Comparison of ENCODE assay signal across 12 cellular contexts in the genomic region with DNA sequence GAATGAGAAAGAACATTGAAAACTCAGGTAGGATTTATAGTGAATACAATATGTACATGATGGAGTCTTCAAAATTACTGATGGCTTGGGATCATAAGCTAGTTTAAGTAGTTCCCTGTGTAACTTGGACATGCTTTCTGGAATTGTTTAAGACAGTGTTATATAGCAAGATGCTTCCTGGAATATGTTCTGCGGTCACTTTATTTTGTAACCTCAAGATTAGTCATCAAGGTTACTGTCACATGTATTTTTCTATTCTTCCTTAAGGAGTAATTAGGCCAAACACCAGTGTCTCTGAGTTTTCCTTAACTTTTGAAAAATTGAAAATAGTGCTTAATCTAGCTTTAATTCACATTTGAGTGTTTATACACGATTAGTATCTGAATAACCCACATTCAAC.
A peak's percentile ranks its signal among the peaks of the same experiment; 100 is the strongest.
DNase-seq lines count a peak whose midpoint lies in the region; ATAC-seq, FAIRE-seq and TF ChIP-seq lines count a peak whose summit lies in the region.
"Had no signal": no experiment of that assay in that cellular context is flagged by ENCODE, and none has a peak within 500 bp of the region (broad histone marks: within the 10 kb centered on the region; RNA-seq: fewer than 3 reads in every experiment).

No MANE protein-coding gene starts in this region.

- H3K79me2 ChIP-seq in HepG2 (ENCODE audit: insufficient read depth, low read length) = no peaks in the 10 kb centered on the region

- POLR2A ChIA-PET in HepG2 (lab: Yijun Ruan, JAX) = no interaction called here

- peaks cover 54% of the 10 kb centered on the region for H3K9me3 ChIP-seq in HepG2 (ENCODE audit: low read length)
- no peaks in the 10 kb centered on the region for H3K9me3 ChIP-seq in ovary
- H3K9me3 ChIP-seq: BLaER1 had no signal

- FAIRE-seq in urothelium cell line (lab: Jason Lieb, UNC) = no peak
- no peak for FAIRE-seq in HepG2 (lab: Jason Lieb, UNC)
- FAIRE-seq: G401.6, GM12891 had no signal

- TF ChIP-seq POLR2A in HepG2 (IDR thresholded peaks at IDR 0.05; ENCODE audit: insufficient read depth in 1 of 2, low read depth in 2 of 2, low read length in 2 of 2) (no peak), ovary (IDR thresholded peaks at IDR 0.05) (no peak)

- no TSS peak for BruUV-seq in HepG2 (replicated peaks; lab: Mats Ljungman, UMichigan)

- H3K4me1 ChIP-seq in HepG2 (ENCODE audit: insufficient read depth, low read length) = no peaks in the 10 kb centered on the region
- no peaks in the 10 kb centered on the region for H3K4me1 ChIP-seq in ovary (ENCODE audit: insufficient read depth)
- H3K4me1 ChIP-seq: BLaER1 had no signal

- in situ Hi-C loops in HepG2 (cut with HindIII; ENCODE audit: extremely low pct_ligation_motif_present, low pct_unique_long_range_greater_than_20kb) = no loop called here

- no peak overlapping the region for H3K27ac ChIP-seq in HepG2 (ENCODE audit: extremely low read length, insufficient read depth, low read length)
- H3K27ac ChIP-seq in ovary = no peak overlapping the region
- H3K27ac ChIP-seq: BLaER1 had no signal

- TF ChIP-seq CTCF in HepG2 (CRISPR knock-in tag; IDR thresholded peaks at IDR 0.05) = no peak
- TF ChIP-seq CTCF in ovary (IDR thresholded peaks at IDR 0.05) = no peak

- no peak overlapping the region for H2AFZ ChIP-seq in HepG2 (ENCODE audit: low read length)
- H2AFZ ChIP-seq: GM23338 had no signal

- CTCF ChIA-PET in HepG2 (lab: Yijun Ruan, JAX; ENCODE audit: low intra/inter-chr PET ratio, low total read pairs) = no interaction called here

- no peak for TF ChIP-seq EP300 in HepG2 (IDR thresholded peaks at IDR 0.05; ENCODE audit: low read depth in 2 of 2, low read length in 2 of 2)
- no peak for TF ChIP-seq EP300 in HepG2 (CRISPR knock-in tag; IDR thresholded peaks at IDR 0.05; ENCODE audit: borderline replicate concordance)
- TF ChIP-seq EP300 in ovary (IDR thresholded peaks at IDR 0.05) = no peak

- H3K36me3 ChIP-seq in HepG2 (replicated peaks in 1 of 2; ENCODE audit: control insufficient read depth in 1 of 2, insufficient read depth in 2 of 2, low read length in 2 of 2) (no peaks in the 10 kb centered on the region), ovary (no peaks in the 10 kb centered on the region)
- H3K36me3 ChIP-seq: BLaER1 had no signal

- DNase-seq in EL (peak; percentile 8), HT1080 (ENCODE audit: low read depth) (peak; percentile 37), RPMI7951 (ENCODE audit: low read depth) (peak; percentile 14), urothelium cell line (ENCODE audit: low spot score) (peak; percentile 15), HepG2 (ENCODE audit: low spot score) (no peak), ovary (no peak)
- DNase-seq: CD4-positive, CD25-positive, alpha-beta regulatory T cell; H7 had no signal

- no peaks in the 10 kb centered on the region for H3K27me3 ChIP-seq in HepG2 (ENCODE audit: control insufficient read depth in 1 of 2, insufficient read depth in 2 of 2, low read length in 2 of 2)
- no peaks in the 10 kb centered on the region for H3K27me3 ChIP-seq in ovary
- H3K27me3 ChIP-seq: BLaER1 had no signal

- H4K20me1 ChIP-seq in HepG2 (ENCODE audit: insufficient read depth, low read length) = no peaks in the 10 kb centered on the region
- H4K20me1 ChIP-seq: BLaER1 had no signal

- H3K4me2 ChIP-seq in HepG2 (ENCODE audit: low read depth, low read length) = no peak overlapping the region
- H3K4me2 ChIP-seq: BLaER1, GM23338 had no signal

- TF ChIP-seq RAD21 in HepG2 (CRISPR knock-in tag; IDR thresholded peaks at IDR 0.05) = no peak

- no peak overlapping the region for H3K4me3 ChIP-seq in HepG2 (replicated peaks in 1 of 3; ENCODE audit: insufficient read depth in 1 of 3, low read depth in 2 of 3, low read length in 3 of 3)
- H3K4me3 ChIP-seq in ovary = no peak overlapping the region
- H3K4me3 ChIP-seq: BLaER1, GM23338 had no signal

- H3K9ac ChIP-seq in HepG2 (ENCODE audit: insufficient read depth, low read depth, low read length) = no peak overlapping the region
- H3K9ac ChIP-seq: BLaER1 had no signal

- intact Hi-C loops in HepG2 (cut with micrococcal nuclease; ENCODE audit: unreplicated experiment) (no loop called here), ovary (cut with DNase I) (no loop called here)

- no peak for ATAC-seq in HepG2
- ATAC-seq: GM23338 had no signal

- WGBS in HepG2 (ENCODE audit: low lambda C conversion rate) = 30% methylated on average over 2 of the region's 2 CpGs
- 77 to 92% (median 86%) methylated on average over 2 of the region's 2 CpGs for WGBS in ovary, 3 donors

TF ChIP-seq in HepG2, 621 proteins besides CTCF, POLR2A, EP300 and RAD21:
- TF ChIP-seq, protein P1, sequence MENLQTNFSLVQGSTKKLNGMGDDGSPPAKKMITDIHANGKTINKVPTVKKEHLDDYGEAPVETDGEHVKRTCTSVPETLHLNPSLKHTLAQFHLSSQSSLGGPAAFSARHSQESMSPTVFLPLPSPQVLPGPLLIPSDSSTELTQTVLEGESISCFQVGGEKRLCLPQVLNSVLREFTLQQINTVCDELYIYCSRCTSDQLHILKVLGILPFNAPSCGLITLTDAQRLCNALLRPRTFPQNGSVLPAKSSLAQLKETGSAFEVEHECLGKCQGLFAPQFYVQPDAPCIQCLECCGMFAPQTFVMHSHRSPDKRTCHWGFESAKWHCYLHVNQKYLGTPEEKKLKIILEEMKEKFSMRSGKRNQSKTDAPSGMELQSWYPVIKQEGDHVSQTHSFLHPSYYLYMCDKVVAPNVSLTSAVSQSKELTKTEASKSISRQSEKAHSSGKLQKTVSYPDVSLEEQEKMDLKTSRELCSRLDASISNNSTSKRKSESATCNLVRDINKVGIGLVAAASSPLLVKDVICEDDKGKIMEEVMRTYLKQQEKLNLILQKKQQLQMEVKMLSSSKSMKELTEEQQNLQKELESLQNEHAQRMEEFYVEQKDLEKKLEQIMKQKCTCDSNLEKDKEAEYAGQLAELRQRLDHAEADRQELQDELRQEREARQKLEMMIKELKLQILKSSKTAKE (CRISPR knock-in tag; IDR thresholded peaks at IDR 0.05; ENCODE audit: borderline replicate concordance) = no peak
- TF ChIP-seq, protein P2, sequence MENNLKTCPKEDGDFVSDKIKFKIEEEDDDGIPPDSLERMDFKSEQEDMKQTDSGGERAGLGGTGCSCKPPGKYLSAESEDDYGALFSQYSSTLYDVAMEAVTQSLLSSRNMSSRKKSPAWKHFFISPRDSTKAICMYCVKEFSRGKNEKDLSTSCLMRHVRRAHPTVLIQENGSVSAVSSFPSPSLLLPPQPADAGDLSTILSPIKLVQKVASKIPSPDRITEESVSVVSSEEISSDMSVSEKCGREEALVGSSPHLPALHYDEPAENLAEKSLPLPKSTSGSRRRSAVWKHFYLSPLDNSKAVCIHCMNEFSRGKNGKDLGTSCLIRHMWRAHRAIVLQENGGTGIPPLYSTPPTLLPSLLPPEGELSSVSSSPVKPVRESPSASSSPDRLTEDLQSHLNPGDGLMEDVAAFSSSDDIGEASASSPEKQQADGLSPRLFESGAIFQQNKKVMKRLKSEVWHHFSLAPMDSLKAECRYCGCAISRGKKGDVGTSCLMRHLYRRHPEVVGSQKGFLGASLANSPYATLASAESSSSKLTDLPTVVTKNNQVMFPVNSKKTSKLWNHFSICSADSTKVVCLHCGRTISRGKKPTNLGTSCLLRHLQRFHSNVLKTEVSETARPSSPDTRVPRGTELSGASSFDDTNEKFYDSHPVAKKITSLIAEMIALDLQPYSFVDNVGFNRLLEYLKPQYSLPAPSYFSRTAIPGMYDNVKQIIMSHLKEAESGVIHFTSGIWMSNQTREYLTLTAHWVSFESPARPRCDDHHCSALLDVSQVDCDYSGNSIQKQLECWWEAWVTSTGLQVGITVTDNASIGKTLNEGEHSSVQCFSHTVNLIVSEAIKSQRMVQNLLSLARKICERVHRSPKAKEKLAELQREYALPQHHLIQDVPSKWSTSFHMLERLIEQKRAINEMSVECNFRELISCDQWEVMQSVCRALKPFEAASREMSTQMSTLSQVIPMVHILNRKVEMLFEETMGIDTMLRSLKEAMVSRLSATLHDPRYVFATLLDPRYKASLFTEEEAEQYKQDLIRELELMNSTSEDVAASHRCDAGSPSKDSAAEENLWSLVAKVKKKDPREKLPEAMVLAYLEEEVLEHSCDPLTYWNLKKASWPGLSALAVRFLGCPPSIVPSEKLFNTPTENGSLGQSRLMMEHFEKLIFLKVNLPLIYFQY (CRISPR knock-in tag; IDR thresholded peaks at IDR 0.05; ENCODE audit: borderline replicate concordance) = no peak
- TF ChIP-seq MBNL3 (CRISPR knock-in tag; conservative IDR thresholded peaks at IDR 0.05) (no peak), KAT8 (CRISPR knock-in tag; IDR thresholded peaks at IDR 0.05) (no peak)

Comparison
In these comparisons a context has a peak if more than half of its experiments do, and no peak if none do; other contexts are left out.
1. DNase-seq: peak in EL (single experiment), HT1080 (single experiment), RPMI7951 (single experiment) and urothelium cell line (single experiment); none in HepG2 (single experiment) and ovary (0 of 5).